Comparison of ENCODE assay signal across 8 cellular contexts in genomic region chr12:130871286-130872178, GRCh38. TPM values are rescaled to one million over a fixed set of nuclear protein-coding genes. Genes with fewer than 3 reads are reported as not detected.
DNase-seq lines count a peak whose midpoint lies in the region; ATAC-seq and TF ChIP-seq lines count a peak whose summit lies in the region.

Gene RAN (plus strand): TSS chr12:130872066. CDS start chr12:130872594, 528 bp downstream.

- peak; percentile 70 for ATAC-seq in HG02763 (IDR thresholded peaks at IDR 0.05; ENCODE audit: unreplicated experiment)

- DNase-seq in GM12865 (ENCODE audit: low read depth) (peak; percentile 98), NCI-H1436 (lab: John Stamatoyannopoulos, UW) (peak; percentile 90), T follicular helper cell (ENCODE audit: low read depth) (peak; percentile 83), adipocyte (ENCODE audit: low read depth) (peak; percentile 98), cardiac muscle cell (ENCODE audit: low read depth in 1 of 2, low spot score in 1 of 2) (peak; percentile 95 to 97), pons (ENCODE audit: low spot score) (peak; percentile 82), transverse colon (peak; percentile 94)

- in situ Hi-C loops in transverse colon (cut with MboI; ENCODE audit: low pct_ligation_motif_present in 1 of 4, low pct_unique_long_range_greater_than_20kb in 1 of 4, low sequenced_read_pairs in 3 of 4) = no loop called here

- H3K9me3 ChIP-seq in adipocyte (ENCODE audit: control insufficient read depth, low read length) (no peaks in the 10 kb centered on the region), cardiac muscle cell (ENCODE audit: low read depth) (no peaks in the 10 kb centered on the region), transverse colon (no peaks in the 10 kb centered on the region)

- peak within 1 kb of the TSS; percentile 95 for H3K9ac ChIP-seq in adipocyte (ENCODE audit: low read length)

- intact Hi-C loops in transverse colon (cut with DNase I; ENCODE audit: low total_unique reads) = no loop called here

- WGBS in transverse colon (ENCODE audit: low coverage in 1 of 2), 2 donors = 16% methylated on average over 62 of the region's 118 CpGs; no CpG with 5 or more reads in 1 of the 2 donors

- no peak for TF ChIP-seq EP300 in transverse colon (IDR thresholded peaks at IDR 0.05; ENCODE audit: low read depth)

- H3K27me3 ChIP-seq in adipocyte (replicated peaks; ENCODE audit: control insufficient read depth, insufficient read depth, low read length) = no peaks in the 10 kb centered on the region
- no peaks in the 10 kb centered on the region for H3K27me3 ChIP-seq in cardiac muscle cell
- H3K27me3 ChIP-seq in transverse colon = no peaks in the 10 kb centered on the region

- H3K4me3 ChIP-seq in GM12865 (ENCODE audit: low read depth, low read length) (peak within 1 kb of the TSS; percentile 96), adipocyte (ENCODE audit: low read length) (peak within 1 kb of the TSS; percentile 96), cardiac muscle cell (peak within 1 kb of the TSS; percentile 97), transverse colon (peak within 1 kb of the TSS; percentile 66 to 97 (median 94))

- no peak for TF ChIP-seq CTCF in GM12865 (IDR thresholded peaks at IDR 0.05; ENCODE audit: insufficient read depth, low read depth, low read length, missing control alignments)
- no peak for TF ChIP-seq CTCF in cardiac muscle cell (IDR thresholded peaks at IDR 0.05; ENCODE audit: low read depth, low read length)
- no peak for TF ChIP-seq CTCF in transverse colon (IDR thresholded peaks at IDR 0.05)

- H3K4me1 ChIP-seq in adipocyte (ENCODE audit: control insufficient read depth, insufficient read depth, low read length) (peaks cover 23% of the 10 kb centered on the region), cardiac muscle cell (ENCODE audit: low read depth) (peaks cover 5% of the 10 kb centered on the region), transverse colon (peaks cover 4 to 20% (median 19%) of the 10 kb centered on the region in 4 donors)

- TF ChIP-seq POLR2A in transverse colon (IDR thresholded peaks at IDR 0.05) = peak; percentile 21

- H3K36me3 ChIP-seq in adipocyte (ENCODE audit: control insufficient read depth, insufficient read depth, low read length, severe bottlenecking) (peaks cover 38% of the 10 kb centered on the region), cardiac muscle cell (peaks cover 33% of the 10 kb centered on the region), transverse colon (peaks cover 0 to 29% (median 11%) of the 10 kb centered on the region in 4 donors)

- H3K27ac ChIP-seq in cardiac muscle cell (peak within 1 kb of the TSS; percentile 95), transverse colon (peak within 1 kb of the TSS; percentile 92 to 97 (median 95))

RNA-seq across cellular contexts. Expression of gene RAN, which starts in this region (rescaled TPM):
- 189 and 260 TPM in 2 replicates for total RNA-seq in cardiac muscle cell
- 785 and 1,009 TPM in 2 replicates for polyA plus RNA-seq in cardiac muscle cell
- total RNA-seq in transverse colon = 100 to 1,000 TPM in 2 of 4 donors, 10 to 100 TPM in 2; 28.1 to 124 (median 77.5) TPM

Comparison
In these comparisons a context has a peak if more than half of its experiments do, and no peak if none do; other contexts are left out.
1. Peak in every context shown above with its lines: DNase-seq, ATAC-seq, H3K4me3 ChIP-seq and H3K27ac ChIP-seq.